Comparison of ENCODE assay signal across 17 cellular contexts in the genomic region with DNA sequence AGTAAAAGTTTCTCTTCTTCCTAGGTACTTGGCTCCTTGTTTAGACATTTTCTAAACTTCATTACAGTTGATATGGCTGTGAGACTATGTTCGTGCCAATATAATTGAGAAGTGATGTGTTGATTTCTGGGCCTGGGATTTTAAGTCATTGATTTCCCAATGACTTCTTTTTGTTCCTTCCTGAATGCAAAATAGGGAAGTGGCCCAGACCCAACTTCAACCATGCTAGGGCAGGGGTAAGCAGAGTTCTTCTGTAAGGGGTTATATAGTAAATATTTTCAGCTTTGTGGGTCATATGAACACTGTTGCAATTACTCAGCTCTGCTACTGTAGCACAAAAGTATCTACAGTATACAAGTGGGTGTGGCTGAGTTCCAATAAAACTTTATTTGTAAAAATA.
"Had no signal": no experiment of that assay in that cellular context is flagged by ENCODE, and none has a peak within 500 bp of the region (broad histone marks: within the 10 kb centered on the region; RNA-seq: fewer than 3 reads in every experiment).

No MANE protein-coding gene starts in this region.

- H3K4me1 ChIP-seq: gastrocnemius medialis, parathyroid adenoma, right lobe of liver, tibial nerve had no signal

- H3K9me3 ChIP-seq: gastrocnemius medialis, neutrophil, right lobe of liver, thoracic aorta, upper lobe of left lung had no signal

- H2AFZ ChIP-seq: parathyroid adenoma had no signal

- DNase-seq: dorsolateral prefrontal cortex; effector CD4-positive, alpha-beta T cell; foreskin fibroblast; gastrocnemius medialis; head of caudate nucleus; natural killer cell; right lobe of liver; small intestine; stimulated activated CD4-positive, alpha-beta T cell treated with anti-CD3 and anti-CD28 coated beads, Interleukin-15, amount 100 ng/mL, for 24 hours; stimulated activated CD4-positive, alpha-beta T cell treated with anti-CD3 and anti-CD28 coated beads, Interleukin-2, amount 100 ng/mL, for 48 hours; stimulated activated naive B cell treated with anti-CD40 and anti-IgM and Interleukin-4, amounts not matched to agents 10 μg/mL and 1 μg/mL and 100 μg/mL, for 72 hours; upper lobe of left lung had no signal

- H3K9ac ChIP-seq: parathyroid adenoma had no signal

- H3K36me3 ChIP-seq: gastrocnemius medialis, neutrophil, right lobe of liver, thoracic aorta, tibial nerve, upper lobe of left lung had no signal

- H3K4me3 ChIP-seq: dorsolateral prefrontal cortex, gastrocnemius medialis, lung, right lobe of liver, thoracic aorta, tibial nerve, upper lobe of left lung had no signal

- H3K27me3 ChIP-seq: dorsolateral prefrontal cortex, gastrocnemius medialis, neutrophil, right lobe of liver, tibial nerve, upper lobe of left lung had no signal

- H3K27ac ChIP-seq: dorsolateral prefrontal cortex, gastrocnemius medialis, neutrophil, parathyroid adenoma, right lobe of liver, thoracic aorta, tibial nerve, upper lobe of left lung had no signal
